ENCODE assay signal across 30 cellular contexts in the genomic region with DNA sequence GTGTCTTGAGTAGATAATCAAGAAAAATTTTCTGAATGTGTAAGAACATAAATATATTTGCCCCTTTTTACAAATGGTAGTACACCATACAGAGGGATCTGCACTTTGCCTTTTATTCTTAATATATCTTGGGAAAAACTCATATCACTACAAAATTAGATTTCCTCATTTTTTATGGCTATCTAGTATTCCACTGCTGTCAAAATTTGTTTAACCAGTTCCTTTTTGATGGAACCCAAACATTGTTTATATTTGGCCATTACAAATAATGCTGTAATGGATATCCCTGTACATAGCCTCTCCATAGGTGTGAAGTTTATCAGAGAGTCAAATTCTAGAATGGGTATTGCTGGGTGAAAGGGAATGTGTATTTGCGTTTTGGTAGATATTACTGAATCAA.
"Had no signal": no experiment of that assay in that cellular context is flagged by ENCODE, and none has a peak within 500 bp of the region (broad histone marks: within the 10 kb centered on the region; RNA-seq: fewer than 3 reads in every experiment).

No MANE protein-coding gene starts in this region.

- H3K27me3 Mint-ChIP-seq: type B pancreatic cell had no signal

- FAIRE-seq: endothelial cell of umbilical vein, kidney had no signal

- H3K36me3 ChIP-seq: colonic mucosa, esophagus muscularis mucosa, gastroesophageal sphincter, heart left ventricle, neural progenitor cell, prostate gland, right atrium auricular region, tibial artery had no signal

- ATAC-seq: foreskin keratinocyte; gastroesophageal sphincter; heart left ventricle; left lobe of liver; naive thymus-derived CD4-positive, alpha-beta T cell; sciatic nerve had no signal

- H3K9me3 Mint-ChIP-seq: mesothelial cell of epicardium, neural progenitor cell, type B pancreatic cell had no signal

- H3K4me1 Mint-ChIP-seq: naive thymus-derived CD4-positive, alpha-beta T cell had no signal

- H3K4me1 ChIP-seq: colonic mucosa, foreskin keratinocyte, gastroesophageal sphincter, parathyroid adenoma, prostate gland, right atrium auricular region, tibial artery had no signal

- H3K4me3 ChIP-seq: colonic mucosa, esophagus muscularis mucosa, gastroesophageal sphincter, heart left ventricle, hepatocyte, lung, neural progenitor cell, prostate gland, right atrium auricular region, smooth muscle cell, testis, tibial artery had no signal

- H3K9me3 ChIP-seq: colonic mucosa, esophagus muscularis mucosa, gastroesophageal sphincter, heart left ventricle, prostate gland, right atrium auricular region, testis, tibial artery had no signal

- H3K36me3 Mint-ChIP-seq: naive thymus-derived CD4-positive, alpha-beta T cell; neural progenitor cell; type B pancreatic cell had no signal

- H3K27ac Mint-ChIP-seq: naive thymus-derived CD4-positive, alpha-beta T cell; neural progenitor cell; type B pancreatic cell had no signal

- DNase-seq: colonic mucosa; dermis blood vessel endothelial cell; effector memory CD4-positive, alpha-beta T cell; foreskin keratinocyte; heart left ventricle; kidney; mesenchymal stem cell; naive thymus-derived CD4-positive, alpha-beta T cell; stimulated activated CD4-positive, alpha-beta T cell treated with anti-CD3 and anti-CD28 coated beads, Interleukin-12 subunit alpha, Interleukin-12 subunit beta, amount 100 ng/mL, for 4 hours; stimulated activated CD4-positive, alpha-beta T cell treated with anti-CD3 and anti-CD28 coated beads, Interleukin-2, amount 100 ng/mL, for 24 hours; stimulated activated CD4-positive, alpha-beta T cell treated with anti-CD3 and anti-CD28 coated beads, Interleukin-4, amount 100 ng/mL, for 4 hours; stimulated activated naive CD4-positive, alpha-beta T cell treated with Interleukin-2 at 50 U/mL for 16 hours; substantia nigra; testis; tibial artery had no signal

- H3K4me3 Mint-ChIP-seq: mesothelial cell of epicardium; naive thymus-derived CD4-positive, alpha-beta T cell; nephron; neural progenitor cell; type B pancreatic cell had no signal

- H3K27ac ChIP-seq: colonic mucosa, esophagus muscularis mucosa, foreskin keratinocyte, gastroesophageal sphincter, hepatocyte, neural progenitor cell, parathyroid adenoma, prostate gland, right atrium auricular region, testis, tibial artery had no signal
